In genomic region chr3:48088749-48089466, GRCh38 we compare ENCODE assay signal across 1 cellular context.
A peak's percentile ranks its signal among the peaks of the same experiment; 100 is the strongest.
TF ChIP-seq lines count a peak whose summit lies in the region.

No MANE protein-coding gene starts in this region.

TF ChIP-seq in K562, 482 proteins besides CTCF, POLR2A, EP300 and RAD21 (continued from another document and continues in another):
- TF ChIP-seq XRCC4 (IDR thresholded peaks at IDR 0.05; ENCODE audit: extremely low read depth, insufficient read depth, insufficient read length) = no peak
- TF ChIP-seq ZHX1 (conservative IDR thresholded peaks at IDR 0.05; ENCODE audit: low read length) = no peak
- no peak for TF ChIP-seq TCF7L2 (IDR thresholded peaks at IDR 0.05; ENCODE audit: low read depth, low read length)
- peak; percentile 84 for TF ChIP-seq CREM (IDR thresholded peaks at IDR 0.05; ENCODE audit: low read depth)
- peak; percentile 29 for TF ChIP-seq POU5F1 (IDR thresholded peaks at IDR 0.05; ENCODE audit: borderline replicate concordance, low read depth, low read length, partially characterized antibody)
- TF ChIP-seq, protein P1, sequence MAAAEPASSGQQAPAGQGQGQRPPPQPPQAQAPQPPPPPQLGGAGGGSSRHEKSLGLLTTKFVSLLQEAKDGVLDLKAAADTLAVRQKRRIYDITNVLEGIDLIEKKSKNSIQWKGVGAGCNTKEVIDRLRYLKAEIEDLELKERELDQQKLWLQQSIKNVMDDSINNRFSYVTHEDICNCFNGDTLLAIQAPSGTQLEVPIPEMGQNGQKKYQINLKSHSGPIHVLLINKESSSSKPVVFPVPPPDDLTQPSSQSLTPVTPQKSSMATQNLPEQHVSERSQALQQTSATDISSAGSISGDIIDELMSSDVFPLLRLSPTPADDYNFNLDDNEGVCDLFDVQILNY (CRISPR knock-in tag; IDR thresholded peaks at IDR 0.05) = peak; percentile 93
- peak; percentile 32; the same call in 1 of the 2 replicates for TF ChIP-seq SPI1 (IDR thresholded peaks at IDR 0.05; ENCODE audit: borderline replicate concordance, low read depth, low read length)
- TF ChIP-seq, protein P2, sequence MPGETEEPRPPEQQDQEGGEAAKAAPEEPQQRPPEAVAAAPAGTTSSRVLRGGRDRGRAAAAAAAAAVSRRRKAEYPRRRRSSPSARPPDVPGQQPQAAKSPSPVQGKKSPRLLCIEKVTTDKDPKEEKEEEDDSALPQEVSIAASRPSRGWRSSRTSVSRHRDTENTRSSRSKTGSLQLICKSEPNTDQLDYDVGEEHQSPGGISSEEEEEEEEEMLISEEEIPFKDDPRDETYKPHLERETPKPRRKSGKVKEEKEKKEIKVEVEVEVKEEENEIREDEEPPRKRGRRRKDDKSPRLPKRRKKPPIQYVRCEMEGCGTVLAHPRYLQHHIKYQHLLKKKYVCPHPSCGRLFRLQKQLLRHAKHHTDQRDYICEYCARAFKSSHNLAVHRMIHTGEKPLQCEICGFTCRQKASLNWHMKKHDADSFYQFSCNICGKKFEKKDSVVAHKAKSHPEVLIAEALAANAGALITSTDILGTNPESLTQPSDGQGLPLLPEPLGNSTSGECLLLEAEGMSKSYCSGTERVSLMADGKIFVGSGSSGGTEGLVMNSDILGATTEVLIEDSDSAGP (CRISPR knock-in tag; IDR thresholded peaks at IDR 0.05) = no peak; the same call in 1 of the 2 replicates
- TF ChIP-seq ZNF174 (CRISPR knock-in tag; IDR thresholded peaks at IDR 0.05) = no peak
- TF ChIP-seq MYC (IDR thresholded peaks at IDR 0.05; ENCODE audit: low read depth, low read length) = peak; percentile 99
- peak; percentile 93; the same call in 1 of the 2 replicates for TF ChIP-seq MYC (CRISPR knock-in tag; IDR thresholded peaks at IDR 0.05; ENCODE audit: borderline replicate concordance, low read depth)
- TF ChIP-seq MCM7 (IDR thresholded peaks at IDR 0.05) = no peak
- TF ChIP-seq GTF2A2 (tag; IDR thresholded peaks at IDR 0.05) = no peak
- no peak for TF ChIP-seq ZNF507 (tag; conservative IDR thresholded peaks at IDR 0.05)
- TF ChIP-seq, protein P3, sequence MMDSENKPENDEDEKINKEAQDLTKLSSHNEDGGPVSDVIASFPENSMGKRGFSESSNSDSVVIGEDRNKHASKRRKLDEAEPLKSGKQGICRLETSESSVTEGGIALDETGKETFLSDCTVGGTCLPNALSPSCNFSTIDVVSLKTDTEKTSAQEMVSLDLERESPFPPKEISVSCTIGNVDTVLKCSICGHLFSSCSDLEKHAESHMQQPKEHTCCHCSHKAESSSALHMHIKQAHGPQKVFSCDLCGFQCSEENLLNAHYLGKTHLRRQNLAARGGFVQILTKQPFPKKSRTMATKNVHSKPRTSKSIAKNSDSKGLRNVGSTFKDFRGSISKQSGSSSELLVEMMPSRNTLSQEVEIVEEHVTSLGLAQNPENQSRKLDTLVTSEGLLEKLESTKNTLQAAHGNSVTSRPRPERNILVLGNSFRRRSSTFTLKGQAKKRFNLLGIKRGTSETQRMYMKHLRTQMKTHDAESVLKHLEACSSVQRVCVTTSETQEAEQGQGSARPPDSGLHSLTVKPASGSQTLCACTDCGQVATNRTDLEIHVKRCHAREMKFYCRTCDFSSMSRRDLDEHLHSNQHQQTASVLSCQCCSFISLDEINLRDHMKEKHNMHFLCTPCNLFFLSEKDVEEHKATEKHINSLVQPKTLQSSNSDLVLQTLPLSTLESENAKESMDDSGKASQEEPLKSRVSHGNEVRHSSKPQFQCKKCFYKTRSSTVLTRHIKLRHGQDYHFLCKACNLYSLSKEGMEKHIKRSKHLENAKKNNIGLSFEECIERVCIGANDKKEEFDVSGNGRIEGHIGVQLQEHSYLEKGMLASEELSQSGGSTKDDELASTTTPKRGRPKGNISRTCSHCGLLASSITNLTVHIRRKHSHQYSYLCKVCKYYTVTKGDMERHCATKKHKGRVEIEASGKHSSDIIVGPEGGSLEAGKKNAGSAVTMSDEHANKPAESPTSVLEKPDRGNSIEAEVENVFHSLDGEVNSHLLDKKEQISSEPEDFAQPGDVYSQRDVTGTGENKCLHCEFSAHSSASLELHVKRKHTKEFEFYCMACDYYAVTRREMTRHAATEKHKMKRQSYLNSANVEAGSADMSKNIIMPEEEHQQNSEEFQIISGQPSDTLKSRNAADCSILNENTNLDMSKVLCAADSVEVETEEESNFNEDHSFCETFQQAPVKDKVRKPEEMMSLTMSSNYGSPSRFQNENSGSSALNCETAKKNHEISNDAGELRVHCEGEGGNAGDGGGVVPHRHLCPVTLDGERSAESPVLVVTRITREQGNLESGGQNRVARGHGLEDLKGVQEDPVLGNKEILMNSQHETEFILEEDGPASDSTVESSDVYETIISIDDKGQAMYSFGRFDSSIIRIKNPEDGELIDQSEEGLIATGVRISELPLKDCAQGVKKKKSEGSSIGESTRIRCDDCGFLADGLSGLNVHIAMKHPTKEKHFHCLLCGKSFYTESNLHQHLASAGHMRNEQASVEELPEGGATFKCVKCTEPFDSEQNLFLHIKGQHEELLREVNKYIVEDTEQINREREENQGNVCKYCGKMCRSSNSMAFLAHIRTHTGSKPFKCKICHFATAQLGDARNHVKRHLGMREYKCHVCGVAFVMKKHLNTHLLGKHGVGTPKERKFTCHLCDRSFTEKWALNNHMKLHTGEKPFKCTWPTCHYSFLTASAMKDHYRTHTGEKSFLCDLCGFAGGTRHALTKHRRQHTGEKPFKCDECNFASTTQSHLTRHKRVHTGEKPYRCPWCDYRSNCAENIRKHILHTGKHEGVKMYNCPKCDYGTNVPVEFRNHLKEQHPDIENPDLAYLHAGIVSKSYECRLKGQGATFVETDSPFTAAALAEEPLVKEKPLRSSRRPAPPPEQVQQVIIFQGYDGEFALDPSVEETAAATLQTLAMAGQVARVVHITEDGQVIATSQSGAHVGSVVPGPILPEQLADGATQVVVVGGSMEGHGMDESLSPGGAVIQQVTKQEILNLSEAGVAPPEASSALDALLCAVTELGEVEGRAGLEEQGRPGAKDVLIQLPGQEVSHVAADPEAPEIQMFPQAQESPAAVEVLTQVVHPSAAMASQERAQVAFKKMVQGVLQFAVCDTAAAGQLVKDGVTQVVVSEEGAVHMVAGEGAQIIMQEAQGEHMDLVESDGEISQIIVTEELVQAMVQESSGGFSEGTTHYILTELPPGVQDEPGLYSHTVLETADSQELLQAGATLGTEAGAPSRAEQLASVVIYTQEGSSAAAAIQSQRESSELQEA (IDR thresholded peaks at IDR 0.05; ENCODE audit: low read depth) = no peak
- no peak for TF ChIP-seq CBX2 (IDR thresholded peaks at IDR 0.05; ENCODE audit: insufficient read depth, low read length, poor library complexity, severe bottlenecking)
- TF ChIP-seq NR2F6 (CRISPR knock-in tag; IDR thresholded peaks at IDR 0.05) = no peak
- TF ChIP-seq, protein P4, sequence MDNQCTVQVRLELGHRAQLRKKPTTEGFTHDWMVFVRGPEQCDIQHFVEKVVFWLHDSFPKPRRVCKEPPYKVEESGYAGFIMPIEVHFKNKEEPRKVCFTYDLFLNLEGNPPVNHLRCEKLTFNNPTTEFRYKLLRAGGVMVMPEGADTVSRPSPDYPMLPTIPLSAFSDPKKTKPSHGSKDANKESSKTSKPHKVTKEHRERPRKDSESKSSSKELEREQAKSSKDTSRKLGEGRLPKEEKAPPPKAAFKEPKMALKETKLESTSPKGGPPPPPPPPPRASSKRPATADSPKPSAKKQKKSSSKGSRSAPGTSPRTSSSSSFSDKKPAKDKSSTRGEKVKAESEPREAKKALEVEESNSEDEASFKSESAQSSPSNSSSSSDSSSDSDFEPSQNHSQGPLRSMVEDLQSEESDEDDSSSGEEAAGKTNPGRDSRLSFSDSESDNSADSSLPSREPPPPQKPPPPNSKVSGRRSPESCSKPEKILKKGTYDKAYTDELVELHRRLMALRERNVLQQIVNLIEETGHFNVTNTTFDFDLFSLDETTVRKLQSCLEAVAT (IDR thresholded peaks at IDR 0.05) = peak; percentile 7 to 66; a peak in 3 of 4 replicates
- TF ChIP-seq FOXA3 (CRISPR knock-in tag; conservative IDR thresholded peaks at IDR 0.05 in 1 of 2, IDR thresholded peaks at IDR 0.05 in 1 of 2) = no peak
- peak in 1 of 2 experiments; percentile 90; a peak in 2 of 4 replicates for TF ChIP-seq HDAC1 (IDR thresholded peaks at IDR 0.05)
- no peak; the same call in 1 of the 2 replicates for TF ChIP-seq MYNN (IDR thresholded peaks at IDR 0.05)
- TF ChIP-seq MYNN (CRISPR knock-in tag; IDR thresholded peaks at IDR 0.05) = no peak
- TF ChIP-seq, protein P5, sequence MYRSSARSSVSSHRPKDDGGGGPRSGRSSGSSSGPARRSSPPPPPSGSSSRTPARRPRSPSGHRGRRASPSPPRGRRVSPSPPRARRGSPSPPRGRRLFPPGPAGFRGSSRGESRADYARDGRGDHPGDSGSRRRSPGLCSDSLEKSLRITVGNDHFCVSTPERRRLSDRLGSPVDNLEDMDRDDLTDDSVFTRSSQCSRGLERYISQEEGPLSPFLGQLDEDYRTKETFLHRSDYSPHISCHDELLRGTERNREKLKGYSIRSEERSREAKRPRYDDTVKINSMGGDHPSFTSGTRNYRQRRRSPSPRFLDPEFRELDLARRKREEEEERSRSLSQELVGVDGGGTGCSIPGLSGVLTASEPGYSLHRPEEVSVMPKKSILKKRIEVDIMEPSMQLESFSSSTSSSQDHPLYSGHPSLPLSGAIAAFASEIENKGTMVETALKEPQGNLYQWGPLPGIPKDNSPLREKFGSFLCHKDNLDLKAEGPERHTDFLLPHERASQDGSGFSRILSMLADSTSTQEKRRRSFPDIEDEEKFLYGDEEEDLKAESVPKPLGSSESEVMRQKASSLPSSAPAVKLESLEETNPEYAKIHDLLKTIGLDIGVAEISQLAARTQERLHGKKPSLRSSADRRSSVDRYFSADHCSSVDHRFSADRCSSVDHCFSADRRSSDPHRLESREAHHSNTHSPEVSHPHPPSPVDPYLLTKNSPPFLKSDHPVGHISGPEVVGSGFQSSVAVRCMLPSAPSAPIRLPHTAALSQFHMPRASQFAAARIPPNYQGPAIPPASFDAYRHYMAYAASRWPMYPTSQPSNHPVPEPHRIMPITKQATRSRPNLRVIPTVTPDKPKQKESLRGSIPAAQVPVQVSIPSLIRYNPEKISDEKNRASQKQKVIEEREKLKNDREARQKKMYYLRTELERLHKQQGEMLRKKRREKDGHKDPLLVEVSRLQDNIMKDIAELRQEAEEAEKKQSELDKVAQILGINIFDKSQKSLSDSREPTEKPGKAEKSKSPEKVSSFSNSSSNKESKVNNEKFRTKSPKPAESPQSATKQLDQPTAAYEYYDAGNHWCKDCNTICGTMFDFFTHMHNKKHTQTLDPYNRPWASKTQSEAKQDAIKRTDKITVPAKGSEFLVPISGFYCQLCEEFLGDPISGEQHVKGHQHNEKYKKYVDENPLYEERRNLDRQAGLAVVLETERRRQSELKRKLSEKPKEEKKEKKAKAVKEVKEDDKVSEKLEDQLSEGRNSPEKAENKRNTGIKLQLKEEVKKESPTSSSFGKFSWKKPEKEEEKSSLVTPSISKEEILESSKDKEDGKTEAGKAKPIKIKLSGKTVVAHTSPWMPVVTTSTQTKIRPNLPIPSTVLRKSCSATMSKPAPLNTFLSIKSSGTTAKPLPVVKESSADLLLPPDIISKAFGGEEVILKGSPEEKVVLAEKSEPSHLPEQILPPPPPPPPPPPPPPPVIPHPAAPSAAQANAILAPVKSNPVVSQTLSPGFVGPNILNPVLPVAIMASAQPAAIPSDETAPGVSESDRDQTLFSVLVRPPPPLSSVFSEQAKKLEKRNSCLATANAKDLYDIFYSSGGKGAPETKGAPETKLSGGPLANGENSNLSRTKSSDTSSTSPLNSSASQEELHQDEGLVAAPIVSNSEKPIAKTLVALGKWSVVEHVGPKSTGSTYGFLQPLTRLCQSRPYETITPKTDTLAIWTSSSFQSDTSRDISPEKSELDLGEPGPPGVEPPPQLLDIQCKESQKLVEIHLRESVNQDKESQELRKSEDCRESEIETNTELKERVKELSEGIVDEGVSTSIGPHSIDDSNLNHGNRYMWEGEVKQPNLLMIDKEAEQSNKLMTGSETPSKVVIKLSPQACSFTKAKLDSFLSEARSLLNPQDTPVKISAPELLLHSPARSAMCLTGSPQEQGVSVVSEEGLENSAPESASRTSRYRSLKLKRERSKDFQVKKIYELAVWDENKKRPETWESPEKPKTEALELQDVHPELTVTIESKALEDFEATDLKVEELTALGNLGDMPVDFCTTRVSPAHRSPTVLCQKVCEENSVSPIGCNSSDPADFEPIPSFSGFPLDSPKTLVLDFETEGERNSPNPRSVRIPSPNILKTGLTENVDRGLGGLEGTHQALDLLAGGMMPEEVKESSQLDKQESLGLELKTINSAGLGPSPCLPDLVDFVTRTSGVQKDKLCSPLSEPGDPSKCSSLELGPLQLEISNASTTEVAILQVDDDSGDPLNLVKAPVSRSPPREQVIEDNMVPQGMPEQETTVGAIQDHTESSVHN (IDR thresholded peaks at IDR 0.05; ENCODE audit: borderline replicate concordance in 1 of 2, low read depth in 1 of 2) = no peak
- TF ChIP-seq ARNT (IDR thresholded peaks at IDR 0.05) = no peak
- no peak for TF ChIP-seq POLR3G (IDR thresholded peaks at IDR 0.05; ENCODE audit: extremely low read depth, insufficient read length, insufficient replicate concordance)
- TF ChIP-seq ZBTB7A (IDR thresholded peaks at IDR 0.05; ENCODE audit: borderline replicate concordance, control insufficient read depth, low read depth, low read length) = 0 out of 2 replicates have a peak, but pooled peaks have one; percentile 52
- no peak for TF ChIP-seq ZNF699 (CRISPR knock-in tag; IDR thresholded peaks at IDR 0.05; ENCODE audit: insufficient replicate concordance)
- no peak for TF ChIP-seq MCM2 (IDR thresholded peaks at IDR 0.05; ENCODE audit: low read depth)
- TF ChIP-seq FOXK1 (CRISPR knock-in tag; IDR thresholded peaks at IDR 0.05; ENCODE audit: borderline replicate concordance) = no peak
- no peak for TF ChIP-seq ZNF224 (CRISPR knock-in tag; IDR thresholded peaks at IDR 0.05)
- peak; percentile 81 for TF ChIP-seq ATF4 (CRISPR knock-in tag; IDR thresholded peaks at IDR 0.05)
- no peak for TF ChIP-seq TFAM (CRISPR knock-in tag; conservative IDR thresholded peaks at IDR 0.05)
- TF ChIP-seq FOS (IDR thresholded peaks at IDR 0.05; ENCODE audit: extremely low read depth, insufficient read length) = peak; percentile 94
- no peak for TF ChIP-seq STAT5B (CRISPR knock-in tag; IDR thresholded peaks at IDR 0.05)
- TF ChIP-seq TSC22D4 (tag; IDR thresholded peaks at IDR 0.05) = no peak
